In the genomic region with DNA sequence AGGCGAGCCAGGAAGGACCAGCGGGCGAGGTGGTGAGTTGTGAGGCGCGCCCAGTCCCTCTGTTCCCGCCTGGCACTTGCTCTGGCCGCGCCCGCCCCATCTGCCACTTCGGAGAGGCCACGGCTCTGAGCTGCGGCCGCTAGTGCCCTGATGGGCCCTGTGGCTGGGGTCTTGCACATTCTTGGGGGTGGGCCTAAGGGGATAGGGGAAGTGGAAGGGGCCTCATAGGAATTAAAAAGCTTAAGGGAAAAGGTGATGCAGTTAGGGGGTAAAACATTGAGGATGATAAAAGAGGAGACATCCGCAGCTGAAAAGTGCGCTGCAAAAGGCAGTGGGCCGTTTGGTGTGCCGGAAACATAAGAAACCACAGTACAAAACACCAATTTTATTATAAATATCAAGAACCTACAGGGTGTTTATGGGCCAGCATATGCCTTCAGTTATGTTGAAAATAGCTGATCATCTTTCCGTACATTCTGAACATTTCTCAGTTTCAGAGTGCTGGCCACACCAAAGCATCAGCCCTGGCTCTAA, we compare ENCODE assay signal across 8 cellular contexts. TPM values are rescaled to one million over a fixed set of nuclear protein-coding genes. Genes with fewer than 3 reads are reported as not detected.
DNase-seq lines count a peak whose midpoint lies in the region; ATAC-seq and TF ChIP-seq lines count a peak whose summit lies in the region.

No MANE protein-coding gene starts in this region.

- TF ChIP-seq CTCF in neural crest cell (conservative IDR thresholded peaks at IDR 0.05) = no peak

- H3K9me3 Mint-ChIP-seq in CD4-positive, alpha-beta memory T cell = no peaks in the 10 kb centered on the region
- H3K9me3 Mint-ChIP-seq in dendritic cell treated with granulocyte-macrophage colony-stimulating factor and Interleukin-4, amounts not matched to agents 40 ng/mL and 50 ng/mL, for 4 days = no peaks in the 10 kb centered on the region
- H3K9me3 Mint-ChIP-seq in neural crest cell = no peaks in the 10 kb centered on the region

- CTCF ChIA-PET in CD4-positive, alpha-beta memory T cell (lab: Charles Lee; ENCODE audit: partially characterized antibody) = interaction anchor here (1.0 to 11.2 kb wide), 13 partner anchors 11 to 140 kb away, joined by 3 to 480 read pairs (median 4); a partner anchor contains a TSS

- ATAC-seq in GM18858 (IDR thresholded peaks at IDR 0.05; ENCODE audit: unreplicated experiment) = no peak
- ATAC-seq in HG03175 (IDR thresholded peaks at IDR 0.05; ENCODE audit: unreplicated experiment) = no peak
- no peak for ATAC-seq in GM19324 (IDR thresholded peaks at IDR 0.05; ENCODE audit: low FRiP score, unreplicated experiment)

- no peaks in the 10 kb centered on the region for H3K9me3 ChIP-seq in CD4-positive, alpha-beta memory T cell (ENCODE audit: control insufficient read depth in 1 of 2, low read length in 2 of 2)
- H3K9me3 ChIP-seq in Karpas-422 (ENCODE audit: low read length) = no peaks in the 10 kb centered on the region

- H3K79me2 ChIP-seq in Karpas-422 (ENCODE audit: low read length) = peaks cover 55% of the 10 kb centered on the region

- intact Hi-C loops in CD4-positive, alpha-beta memory T cell (cut with micrococcal nuclease) = loop anchor here (1.0 to 10.0 kb wide), 4 partner anchors 8 to 1190 kb away; a partner anchor contains a TSS
- intact Hi-C loops in dendritic cell treated with granulocyte-macrophage colony-stimulating factor and Interleukin-4, amounts not matched to agents 40 ng/mL and 50 ng/mL, for 4 days (cut with micrococcal nuclease) = loop anchor here (1.0 to 5.0 kb wide), 2 partner anchors 8 to 127 kb away; a partner anchor contains a TSS

- H3K27me3 Mint-ChIP-seq in CD4-positive, alpha-beta memory T cell = no peaks in the 10 kb centered on the region
- no peaks in the 10 kb centered on the region for H3K27me3 Mint-ChIP-seq in dendritic cell treated with granulocyte-macrophage colony-stimulating factor and Interleukin-4, amounts not matched to agents 40 ng/mL and 50 ng/mL, for 4 days
- peaks cover 90% of the 10 kb centered on the region for H3K27me3 Mint-ChIP-seq in neural crest cell (ENCODE audit: low read depth)

- H3K36me3 Mint-ChIP-seq in CD4-positive, alpha-beta memory T cell = peaks cover 76 to 89% of the 10 kb centered on the region in 2 donors
- H3K36me3 Mint-ChIP-seq in dendritic cell treated with granulocyte-macrophage colony-stimulating factor and Interleukin-4, amounts not matched to agents 40 ng/mL and 50 ng/mL, for 4 days (ENCODE audit: low read depth) = peaks cover 94% of the 10 kb centered on the region
- H3K36me3 Mint-ChIP-seq in neural crest cell (ENCODE audit: low read depth) = peaks cover 4% of the 10 kb centered on the region

- peak overlapping the region; percentile 89 to 98 for H3K4me3 ChIP-seq in CD4-positive, alpha-beta memory T cell (ENCODE audit: low read length in 2 of 2)
- H3K4me3 ChIP-seq in Karpas-422 (ENCODE audit: low read length) = peak overlapping the region; percentile 75

- peak overlapping the region; percentile 99 to 100 (median 99) for H3K27ac Mint-ChIP-seq in CD4-positive, alpha-beta memory T cell
- peak overlapping the region; percentile 99 for H3K27ac Mint-ChIP-seq in dendritic cell treated with granulocyte-macrophage colony-stimulating factor and Interleukin-4, amounts not matched to agents 40 ng/mL and 50 ng/mL, for 4 days
- H3K27ac Mint-ChIP-seq in neural crest cell (ENCODE audit: unreplicated experiment) = no peak overlapping the region

- H2AFZ ChIP-seq in Karpas-422 (ENCODE audit: low read length) = no peak overlapping the region

- peaks cover 79% of the 10 kb centered on the region for H3K4me1 ChIP-seq in CD4-positive, alpha-beta memory T cell (ENCODE audit: insufficient read depth, low read length)
- peaks cover 77% of the 10 kb centered on the region for H3K4me1 ChIP-seq in Karpas-422 (ENCODE audit: low read length)

- H3K9ac ChIP-seq in Karpas-422 (ENCODE audit: low read length) = peak overlapping the region; percentile 92

- H3K9me2 ChIP-seq in Karpas-422 (replicated peaks; ENCODE audit: insufficient read depth, low read length) = no peaks in the 10 kb centered on the region

- peaks cover 62 to 97% (median 71%) of the 10 kb centered on the region in 4 donors for H3K4me1 Mint-ChIP-seq in CD4-positive, alpha-beta memory T cell
- H3K4me1 Mint-ChIP-seq in dendritic cell treated with granulocyte-macrophage colony-stimulating factor and Interleukin-4, amounts not matched to agents 40 ng/mL and 50 ng/mL, for 4 days (ENCODE audit: low read depth) = peaks cover 84% of the 10 kb centered on the region
- peaks cover 13% of the 10 kb centered on the region for H3K4me1 Mint-ChIP-seq in neural crest cell

- H3K4me2 ChIP-seq in Karpas-422 (ENCODE audit: low read depth, low read length, poor library complexity, severe bottlenecking) = peak overlapping the region; percentile 97

- no peaks in the 10 kb centered on the region for H4K20me1 ChIP-seq in Karpas-422 (ENCODE audit: insufficient read depth, low read depth, low read length)

- peaks cover 58% of the 10 kb centered on the region for H3K36me3 ChIP-seq in CD4-positive, alpha-beta memory T cell (ENCODE audit: insufficient read depth, low read length)
- peaks cover 47% of the 10 kb centered on the region for H3K36me3 ChIP-seq in Karpas-422 (ENCODE audit: insufficient read depth, low read length)

- DNase-seq in CD4-positive, alpha-beta memory T cell = peak in 1 of 5 donors; percentile 61
- DNase-seq in Karpas-422 (no peak), neural crest cell (ENCODE audit: low read depth, low spot score) (no peak)
- DNase-seq in stimulated activated CD4-positive, alpha-beta T cell treated with anti-CD3 and anti-CD28 coated beads, Interleukin-4, amount 100 ng/mL, for 4 hours = no peak

- peak overlapping the region; percentile 99 for H3K27ac ChIP-seq in CD4-positive, alpha-beta memory T cell (ENCODE audit: low read depth, low read length)
- peak overlapping the region; percentile 96 for H3K27ac ChIP-seq in Karpas-422 (ENCODE audit: low read length)

- H3K4me3 Mint-ChIP-seq in CD4-positive, alpha-beta memory T cell = peak overlapping the region; percentile 94 to 100 (median 97)
- peak overlapping the region; percentile 91 for H3K4me3 Mint-ChIP-seq in dendritic cell treated with granulocyte-macrophage colony-stimulating factor and Interleukin-4, amounts not matched to agents 40 ng/mL and 50 ng/mL, for 4 days
- H3K4me3 Mint-ChIP-seq in neural crest cell = peak overlapping the region; percentile 86

- H3K27me3 ChIP-seq in CD4-positive, alpha-beta memory T cell (ENCODE audit: insufficient read depth, low read length) = no peaks in the 10 kb centered on the region
- no peaks in the 10 kb centered on the region for H3K27me3 ChIP-seq in Karpas-422 (ENCODE audit: low read length)

- POLR2A ChIA-PET in CD4-positive, alpha-beta memory T cell (lab: Charles Lee; ENCODE audit: partially characterized antibody) = interaction anchor here (0.8 to 11.6 kb wide), 34 partner anchors 10 to 1264 kb away, joined by 3 to 1160 read pairs (median 8); a partner anchor contains a TSS

RNA-seq across cellular contexts. Expression of a gene that starts 1.1 kb away (rescaled TPM):
- 100 to 1,000 TPM; 134 to 138 TPM for total RNA-seq in CD4-positive, alpha-beta memory T cell
- 100 to 1,000 TPM; 363 to 426 TPM for polyA plus RNA-seq in CD4-positive, alpha-beta memory T cell
- total RNA-seq in Karpas-422 (2014; rRNA removed; shearing (Covaris generic); ENCODE audit: low replicate concordance) = 212 and 306 TPM in 2 replicates
- 1.1 and 1.7 TPM in 2 replicates for total RNA-seq in neural crest cell

RNA-seq across cellular contexts. Expression of a gene that starts 6.4 kb away (rescaled TPM):
- 100 to 1,000 TPM; 106 to 112 TPM for total RNA-seq in CD4-positive, alpha-beta memory T cell
- 10 to 100 TPM; 11.0 to 16.5 TPM for polyA plus RNA-seq in CD4-positive, alpha-beta memory T cell
- 93.0 and 140 TPM in 2 replicates for total RNA-seq in Karpas-422 (2014; rRNA removed; shearing (Covaris generic); ENCODE audit: low replicate concordance)
- 18.0 and 18.2 TPM in 2 replicates for total RNA-seq in neural crest cell

RNA-seq across cellular contexts. Expression of a gene that starts 8.6 kb away (rescaled TPM):
- total RNA-seq in CD4-positive, alpha-beta memory T cell = 100 to 1,000 TPM; 136 to 141 TPM
- polyA plus RNA-seq in CD4-positive, alpha-beta memory T cell = 100 to 1,000 TPM; 300 to 324 TPM
- 120 and 171 TPM in 2 replicates for total RNA-seq in Karpas-422 (2014; rRNA removed; shearing (Covaris generic); ENCODE audit: low replicate concordance)
- total RNA-seq in neural crest cell = 2.7 and 2.8 TPM in 2 replicates

RNA-seq across cellular contexts. Expression of a gene that starts 9.1 kb away (rescaled TPM):
- total RNA-seq in CD4-positive, alpha-beta memory T cell = 100 to 1,000 TPM; 141 to 144 TPM
- polyA plus RNA-seq in CD4-positive, alpha-beta memory T cell = 100 to 1,000 TPM; 501 to 763 TPM
- 185 and 284 TPM in 2 replicates for total RNA-seq in Karpas-422 (2014; rRNA removed; shearing (Covaris generic); ENCODE audit: low replicate concordance)
- total RNA-seq in neural crest cell = not detected in 2 replicates

RNA-seq across cellular contexts. Expression of a gene that starts 28.1 kb away (rescaled TPM):
- 1 to 10 TPM in 1 of 2 experiments, under 1 TPM in 1; 0.61 to 1.1 TPM for total RNA-seq in CD4-positive, alpha-beta memory T cell
- 1 to 10 TPM in 1 of 2 donors, under 1 TPM in 1; 0.22 to 2.8 TPM for polyA plus RNA-seq in CD4-positive, alpha-beta memory T cell
- 77.3 and 91.6 TPM in 2 replicates for total RNA-seq in Karpas-422 (2014; rRNA removed; shearing (Covaris generic); ENCODE audit: low replicate concordance)
- total RNA-seq in neural crest cell = 0.28 TPM in 1 of 2 replicates, not detected in the other

Comparison
In these comparisons a context has a peak if more than half of its experiments do, and no peak if none do; other contexts are left out.
1. RNA of a gene that starts 1.1 kb away (total RNA-seq): 212 to 306 TPM in Karpas-422 and 134 to 138 TPM in CD4-positive, alpha-beta memory T cell; 1.1 to 1.7 TPM in neural crest cell; every median in the first group is over 10 times any median in the second.
2. RNA of a gene that starts 8.6 kb away (total RNA-seq): 136 to 141 TPM in CD4-positive, alpha-beta memory T cell and 120 to 171 TPM in Karpas-422; 2.7 to 2.8 TPM in neural crest cell; every median in the first group is over 10 times any median in the second.
3. Peak in every context shown above with its lines, with median percentiles within 50 percentile points of each other: H3K4me3 Mint-ChIP-seq.